In genomic region chr1:221839794-221840395, GRCh38 we compare ENCODE assay signal across 9 cellular contexts.
A peak's percentile ranks its signal among the peaks of the same experiment; 100 is the strongest.
DNase-seq lines count a peak whose midpoint lies in the region; ATAC-seq, FAIRE-seq and TF ChIP-seq lines count a peak whose summit lies in the region.
"Had no signal": no experiment of that assay in that cellular context is flagged by ENCODE, and none has a peak within 500 bp of the region (broad histone marks: within the 10 kb centered on the region; RNA-seq: fewer than 3 reads in every experiment).

No MANE protein-coding gene starts in this region.

- H2AFZ ChIP-seq in mammary epithelial cell (ENCODE audit: low read depth, low read length) = peak overlapping the region; percentile 4
- H2AFZ ChIP-seq in osteoblast (ENCODE audit: low read length) = no peak overlapping the region

- CTCF ChIA-PET in activated B cell treated with CpG ODN at 0.5 μM for 24 hours (lab: Charles Lee) (interaction anchor here (0.7 to 3.3 kb wide), 13 partner anchors 11 to 361 kb away, joined by 3 to 19 read pairs (median 3); partner anchors contain the start of gene DUSP10), mammary epithelial cell (lab: Charles Lee; ENCODE audit: low non-redundant PET) (no interaction called here)

- no peaks in the 10 kb centered on the region for H3K36me3 ChIP-seq in mammary epithelial cell (ENCODE audit: insufficient read depth, low read length)
- no peaks in the 10 kb centered on the region for H3K36me3 ChIP-seq in osteoblast (ENCODE audit: insufficient read depth, low read length)
- H3K36me3 ChIP-seq in aorta (ENCODE audit: control insufficient read depth in 1 of 2, insufficient read depth in 2 of 2, low read length in 1 of 2) = no peaks in the 10 kb centered on the region

- no TSS peak for BruUV-seq in mammary epithelial cell (replicated peaks; lab: Mats Ljungman, UMichigan)

- POLR2A ChIA-PET in activated B cell treated with CpG ODN at 0.5 μM for 24 hours (lab: Charles Lee) = interaction anchor here (0.8 to 6.5 kb wide), 30 partner anchors 10 to 771 kb away, joined by 3 to 132 read pairs (median 4); partner anchors contain the start of gene DUSP10

- H3K27me3 Mint-ChIP-seq in activated B cell treated with CpG ODN at 0.5 μM for 24 hours = no peaks in the 10 kb centered on the region

- H3K27ac ChIP-seq in mammary epithelial cell (ENCODE audit: insufficient read depth, low read depth, low read length) (peak overlapping the region; percentile 97), osteoblast (ENCODE audit: low read depth, low read length) (peak overlapping the region; percentile 87), aorta (ENCODE audit: low read depth in 1 of 2, low read length in 2 of 2) (no peak overlapping the region)

- WGBS in mammary epithelial cell (ENCODE audit: low coverage, missing lambda C conversion rate) = 0% methylated on average over 7 of the region's 7 CpGs
- 53% methylated on average over 7 of the region's 7 CpGs for WGBS in aorta, 2 donors

- peak overlapping the region; percentile 58 for H3K9ac ChIP-seq in mammary epithelial cell (ENCODE audit: insufficient read depth, low read length)

- in situ Hi-C loops in mammary epithelial cell (cut with MboI; ENCODE audit: low sequenced_read_pairs in 2 of 2) = loop anchor here in 1 of 2 donors (5.0 kb wide), 2 partner anchors 98 to 152 kb away; partner anchors contain the start of gene DUSP10

- no peaks in the 10 kb centered on the region for H3K9me3 Mint-ChIP-seq in activated B cell treated with CpG ODN at 0.5 μM for 24 hours

- H3K27me3 ChIP-seq in mammary epithelial cell (ENCODE audit: insufficient read depth, low read length) (no peaks in the 10 kb centered on the region), osteoblast (ENCODE audit: insufficient read depth, low read length) (no peaks in the 10 kb centered on the region), aorta (ENCODE audit: control insufficient read depth in 1 of 2, insufficient read depth in 2 of 2, low read length in 1 of 2) (no peaks in the 10 kb centered on the region)

- FAIRE-seq in GM19239 (lab: Jason Lieb, UNC) = no peak
- FAIRE-seq: endometrium had no signal

- peak overlapping the region; percentile 95 for H3K27ac Mint-ChIP-seq in activated B cell treated with CpG ODN at 0.5 μM for 24 hours

- DNase-seq in GM19239 (ENCODE audit: insufficient read length, low spot score) (peak; percentile 27), activated B cell treated with CpG ODN at 0.5 μM for 24 hours (peak; percentile 80), mammary epithelial cell (peak; percentile 100), osteoblast (ENCODE audit: insufficient read length, low spot score, missing footprints) (peak; percentile 64), aorta (peak; percentile 62 to 84), NCI-H2029 (lab: John Stamatoyannopoulos, UW) (no peak), occipital lobe (lab: John Stamatoyannopoulos, UW) (no peak)

- TF ChIP-seq CTCF in activated B cell treated with CpG ODN at 0.5 μM for 24 hours (IDR thresholded peaks at IDR 0.05) (no peak), mammary epithelial cell (conservative IDR thresholded peaks at IDR 0.05 in 1 of 2, IDR thresholded peaks at IDR 0.05 in 1 of 2; ENCODE audit: extremely low read depth in 1 of 2, insufficient read depth in 1 of 2, low read depth in 1 of 2, low read length in 2 of 2) (no peak), osteoblast (IDR thresholded peaks at IDR 0.05; ENCODE audit: extremely low read depth, low read depth, low read length) (no peak)

- peaks cover 50% of the 10 kb centered on the region for H3K4me1 Mint-ChIP-seq in activated B cell treated with CpG ODN at 0.5 μM for 24 hours

- H3K9me3 ChIP-seq in mammary epithelial cell (replicated peaks; ENCODE audit: insufficient read depth, low read length) (no peaks in the 10 kb centered on the region), osteoblast (ENCODE audit: low read depth, low read length) (no peaks in the 10 kb centered on the region), aorta (ENCODE audit: control insufficient read depth, low read length) (no peaks in the 10 kb centered on the region)

- peak; percentile 77 for ATAC-seq in HG03139 (IDR thresholded peaks at IDR 0.05; ENCODE audit: unreplicated experiment)
- ATAC-seq in activated B cell treated with CpG ODN at 0.5 μM for 24 hours (ENCODE audit: low read depth) = peak; percentile 80
- ATAC-seq in aorta (ENCODE audit: low FRiP score) = peak; percentile 68

- dilution Hi-C loops in mammary epithelial cell (cut with HindIII; ENCODE audit: low sequenced_read_pairs) = loop anchor here (10.0 kb wide), 1 partner anchor 325 kb away; no protein-coding TSS in a partner anchor

- H3K4me1 ChIP-seq in mammary epithelial cell (ENCODE audit: insufficient read depth, low read length) = peaks cover 31% of the 10 kb centered on the region
- peaks cover 21% of the 10 kb centered on the region for H3K4me1 ChIP-seq in osteoblast (ENCODE audit: insufficient read depth, low read length)
- H3K4me1 ChIP-seq in aorta (ENCODE audit: control insufficient read depth in 1 of 2, insufficient read depth in 2 of 2, low read length in 2 of 2) = no peaks in the 10 kb centered on the region

- H3K4me2 ChIP-seq in mammary epithelial cell (ENCODE audit: insufficient read depth, low read depth, low read length) (no peak overlapping the region), osteoblast (ENCODE audit: insufficient read depth, low read length) (peak overlapping the region; percentile 48)

- H3K4me3 ChIP-seq in mammary epithelial cell (replicated peaks in 1 of 3; ENCODE audit: insufficient read depth in 1 of 3, low read depth in 2 of 3, low read length in 3 of 3) (no peak overlapping the region), osteoblast (ENCODE audit: insufficient read depth, low read length) (peak overlapping the region; percentile 10), aorta (ENCODE audit: low read length in 2 of 2) (no peak overlapping the region)

- intact Hi-C loops in activated B cell treated with CpG ODN at 0.5 μM for 24 hours (cut with micrococcal nuclease) (loop anchor here (1.0 to 5.0 kb wide), 12 partner anchors 17 to 363 kb away; no protein-coding TSS in a partner anchor), mammary epithelial cell (cut with micrococcal nuclease) (loop anchor here (1.0 to 5.0 kb wide), 4 partner anchors 47 to 363 kb away; partner anchors contain the start of gene DUSP10), aorta (cut with DNase I) (no loop called here)

- no peaks in the 10 kb centered on the region for H3K36me3 Mint-ChIP-seq in activated B cell treated with CpG ODN at 0.5 μM for 24 hours (ENCODE audit: low read depth)

- no peaks in the 10 kb centered on the region for H3K79me2 ChIP-seq in mammary epithelial cell (ENCODE audit: insufficient read depth, low read length)
- no peaks in the 10 kb centered on the region for H3K79me2 ChIP-seq in osteoblast (ENCODE audit: insufficient read depth, low read length)

- peak overlapping the region; percentile 29 for H3K4me3 Mint-ChIP-seq in activated B cell treated with CpG ODN at 0.5 μM for 24 hours

- H4K20me1 ChIP-seq in mammary epithelial cell (ENCODE audit: insufficient read depth, low read length) = no peaks in the 10 kb centered on the region
- H4K20me1 ChIP-seq in osteoblast (ENCODE audit: insufficient read depth, low read length) = no peaks in the 10 kb centered on the region

Comparison
In these comparisons a context has a peak if more than half of its experiments do, and no peak if none do; other contexts are left out.
1. DNase-seq: peak in GM19239 (single experiment), activated B cell treated with CpG ODN at 0.5 μM for 24 hours (single experiment), mammary epithelial cell (single experiment), osteoblast (single experiment) and aorta (2 of 2); none in NCI-H2029 (single experiment) and occipital lobe (single experiment).
2. H3K27ac ChIP-seq: peak in mammary epithelial cell (single experiment) and osteoblast (single experiment); none in aorta (0 of 2).
3. intact Hi-C loops: an anchor here in activated B cell treated with CpG ODN at 0.5 μM for 24 hours (1.0 to 5.0 kb wide) and mammary epithelial cell (1.0 to 5.0 kb wide); none called in aorta.
4. Peak in every context shown above with its lines, with median percentiles within 50 percentile points of each other: ATAC-seq.